27 cellular contexts compared by ENCODE assay signal in genomic region chr11:22522225-22522624, GRCh38.
"Had no signal": no experiment of that assay in that cellular context is flagged by ENCODE, and none has a peak within 500 bp of the region (broad histone marks: within the 10 kb centered on the region; RNA-seq: fewer than 3 reads in every experiment).

No MANE protein-coding gene starts in this region.

- H3K36me3 ChIP-seq: stomach, suprapubic skin, thoracic aorta, thyroid gland, tibial artery, tibial nerve, transverse colon, upper lobe of left lung, upper lobe of right lung, uterus, vagina had no signal

- H3K4me3 ChIP-seq: stomach, suprapubic skin, testis, thoracic aorta, thyroid gland, tibial artery, tibial nerve, transverse colon, upper lobe of left lung, upper lobe of right lung, uterus, vagina had no signal

- FAIRE-seq: urothelium cell line had no signal

- ATAC-seq: stimulated activated effector memory CD8-positive, alpha-beta T cell treated with anti-CD3 and anti-CD28 coated beads, Interleukin-12 subunit alpha, Interleukin-12 subunit beta, amount 100 ng/mL, for 72 hours; stimulated activated memory B cell treated with anti-CD40 and anti-IgM and Interleukin-4, amounts not matched to agents 10 μg/mL and 1 μg/mL and 100 μg/mL, for 72 hours; stimulated activated naive B cell treated with anti-CD40 and anti-IgM and Interleukin-4, amounts not matched to agents 10 μg/mL and 1 μg/mL and 100 μg/mL, for 72 hours; stimulated activated naive CD8-positive, alpha-beta T cell treated with anti-CD3 and anti-CD28 coated beads, Interleukin-15, amount 100 ng/mL, for 72 hours; stimulated activated naive CD8-positive, alpha-beta T cell treated with anti-CD3 and anti-CD28 coated beads, Interleukin-15, Interleukin-2, amounts not matched to agents 100 U/mL and 50 U/mL, for 24 hours; upper lobe of right lung had no signal

- H3K27me3 ChIP-seq: stomach, suprapubic skin, testis, thyroid gland, tibial artery, tibial nerve, transverse colon, upper lobe of left lung, upper lobe of right lung, uterus, vagina had no signal

- H3K9me3 ChIP-seq: stomach, suprapubic skin, testis, thoracic aorta, thyroid gland, tibial artery, tibial nerve, transverse colon, upper lobe of left lung, upper lobe of right lung, uterus, vagina had no signal

- H3K27ac ChIP-seq: stomach, suprapubic skin, testis, thoracic aorta, thyroid gland, tibial artery, tibial nerve, transverse colon, upper lobe of left lung, upper lobe of right lung, uterus, vagina had no signal

- DNase-seq: stimulated activated CD4-positive, alpha-beta T cell treated with anti-CD3 and anti-CD28 coated beads, Interleukin-2, amount 100 ng/mL, for 48 hours; stimulated activated CD4-positive, alpha-beta T cell treated with anti-CD3 and anti-CD28 coated beads, Interleukin-4, amount 100 ng/mL, for 1 hour; stimulated activated CD4-positive, alpha-beta T cell treated with anti-CD3 and anti-CD28 coated beads, Interleukin-4, amount 100 ng/mL, for 24 hours; stimulated activated CD4-positive, alpha-beta T cell treated with anti-CD3 and anti-CD28 coated beads, Interleukin-4, amount 100 ng/mL, for 4 hours; stimulated activated CD8-positive, alpha-beta memory T cell treated with anti-CD3 and anti-CD28 coated beads, Interleukin-4, amount 100 ng/mL, for 48 hours; stimulated activated naive B cell treated with anti-CD40 and anti-IgM and Interleukin-4, amounts not matched to agents 10 μg/mL and 1 μg/mL and 100 μg/mL, for 72 hours; stimulated activated naive CD4-positive, alpha-beta T cell; stimulated activated naive CD4-positive, alpha-beta T cell treated with Interleukin-2 at 50 U/mL for 16 hours; stimulated activated naive CD8-positive, alpha-beta T cell treated with anti-CD3 and anti-CD28 coated beads, Interleukin-15, amount 100 ng/mL, for 72 hours; stimulated activated naive CD8-positive, alpha-beta T cell treated with anti-CD3 and anti-CD28 coated beads, Interleukin-15, Interleukin-2, amounts not matched to agents 100 U/mL and 50 U/mL, for 24 hours; stomach; substantia nigra; testis; thyroid gland; tibial artery; transverse colon; trophoblast cell; upper lobe of left lung; upper lobe of right lung; uterus had no signal

- H3K4me1 ChIP-seq: stomach, suprapubic skin, testis, thyroid gland, tibial artery, tibial nerve, transverse colon, upper lobe of left lung, upper lobe of right lung, uterus, vagina had no signal
